1 cellular context compared by ENCODE assay signal in the genomic region with DNA sequence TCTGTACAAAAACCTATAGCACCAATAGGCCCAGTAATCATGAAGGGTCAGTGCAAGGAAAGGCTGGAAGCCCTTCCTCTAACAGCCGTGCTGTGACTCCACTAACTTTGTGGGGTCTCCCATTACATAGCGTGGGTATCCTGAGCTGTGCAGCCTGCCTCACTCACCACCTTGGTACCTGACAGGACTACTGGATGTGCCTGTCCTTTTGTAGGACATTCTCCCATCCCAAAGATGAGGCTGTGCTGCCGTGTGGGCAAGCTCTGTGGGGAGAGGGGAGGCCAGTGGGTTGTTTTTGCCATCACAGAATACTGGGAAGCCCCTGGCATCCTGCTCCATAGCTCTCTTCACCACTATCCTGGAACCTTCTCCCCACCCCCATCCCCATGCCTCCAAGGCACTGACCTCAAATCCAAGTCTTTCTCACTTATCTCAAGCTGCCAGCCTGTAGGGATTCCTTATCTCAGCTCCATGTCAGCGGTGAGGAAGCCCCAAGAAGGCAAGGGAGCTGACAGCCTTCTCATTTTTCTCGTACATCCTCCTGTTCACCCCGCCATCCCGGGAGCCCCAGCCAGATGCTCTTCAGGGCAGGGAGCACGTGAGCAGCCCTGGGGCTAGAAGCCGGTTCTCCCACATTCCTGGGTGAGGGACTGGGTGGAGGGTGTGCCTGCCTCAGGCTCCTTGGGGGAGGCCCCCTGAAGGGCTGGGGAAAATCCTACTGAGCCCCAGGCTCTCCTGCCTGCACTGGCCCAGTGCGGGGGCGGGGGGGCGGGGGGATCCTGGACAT.
TF ChIP-seq lines count a peak whose summit lies in the region.

No MANE protein-coding gene starts in this region.

TF ChIP-seq in K562, 482 proteins besides CTCF, POLR2A, EP300 and RAD21 (continued from another document and continues in another):
- TF ChIP-seq, protein P1, sequence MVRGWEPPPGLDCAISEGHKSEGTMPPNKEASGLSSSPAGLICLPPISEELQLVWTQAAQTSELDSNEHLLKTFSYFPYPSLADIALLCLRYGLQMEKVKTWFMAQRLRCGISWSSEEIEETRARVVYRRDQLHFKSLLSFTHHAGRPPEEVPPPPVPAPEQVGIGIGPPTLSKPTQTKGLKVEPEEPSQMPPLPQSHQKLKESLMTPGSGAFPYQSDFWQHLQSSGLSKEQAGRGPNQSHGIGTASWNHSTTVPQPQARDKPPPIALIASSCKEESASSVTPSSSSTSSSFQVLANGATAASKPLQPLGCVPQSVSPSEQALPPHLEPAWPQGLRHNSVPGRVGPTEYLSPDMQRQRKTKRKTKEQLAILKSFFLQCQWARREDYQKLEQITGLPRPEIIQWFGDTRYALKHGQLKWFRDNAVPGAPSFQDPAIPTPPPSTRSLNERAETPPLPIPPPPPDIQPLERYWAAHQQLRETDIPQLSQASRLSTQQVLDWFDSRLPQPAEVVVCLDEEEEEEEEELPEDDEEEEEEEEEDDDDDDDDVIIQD (CRISPR knock-in tag; IDR thresholded peaks at IDR 0.05): no peak
- TF ChIP-seq NEUROD1 (IDR thresholded peaks at IDR 0.05; ENCODE audit: borderline replicate concordance, low read depth, low read length, partially characterized antibody) (peak; percentile 30), XRCC4 (IDR thresholded peaks at IDR 0.05; ENCODE audit: extremely low read depth, insufficient read depth, insufficient read length) (no peak), MTA1 (IDR thresholded peaks at IDR 0.05; ENCODE audit: borderline replicate concordance) (peak; percentile 70), ESRRA (IDR thresholded peaks at IDR 0.05; ENCODE audit: borderline replicate concordance, low read depth) (peak; percentile 78; the same call in 1 of the 2 replicates), NCOA1 (IDR thresholded peaks at IDR 0.05; ENCODE audit: low read depth) (peak; percentile 76; the same call in 1 of the 2 replicates), NBN (IDR thresholded peaks at IDR 0.05; ENCODE audit: low read depth) (peak; percentile 58; the same call in 1 of the 2 replicates), THRAP3 (IDR thresholded peaks at IDR 0.05; ENCODE audit: borderline replicate concordance) (no peak), ATF7 (IDR thresholded peaks at IDR 0.05) (peak; percentile 72), U2AF1 (optimal IDR thresholded peaks at IDR 0.05; ENCODE audit: low read depth, low read length) (no peak), MTF1 (CRISPR knock-in tag; IDR thresholded peaks at IDR 0.05; ENCODE audit: borderline replicate concordance) (no peak), ZNF77 (CRISPR knock-in tag; IDR thresholded peaks at IDR 0.05) (no peak), NFRKB (IDR thresholded peaks at IDR 0.05; ENCODE audit: low read depth) (no peak), SRSF1 (IDR thresholded peaks at IDR 0.05; ENCODE audit: low read depth, low read length) (no peak), MYBL2 (IDR thresholded peaks at IDR 0.05; ENCODE audit: low read depth) (no peak), MYBL2 (CRISPR knock-in tag; IDR thresholded peaks at IDR 0.05; ENCODE audit: borderline replicate concordance) (no peak), CSDE1 (IDR thresholded peaks at IDR 0.05) (no peak), HSF4 (CRISPR knock-in tag; IDR thresholded peaks at IDR 0.05; ENCODE audit: borderline replicate concordance) (no peak), ZNF23 (CRISPR knock-in tag; IDR thresholded peaks at IDR 0.05) (no peak), COPS2 (conservative IDR thresholded peaks at IDR 0.05) (no peak), RBM15 (IDR thresholded peaks at IDR 0.05; ENCODE audit: insufficient read depth, low read length) (no peak), TEAD2 (tag; IDR thresholded peaks at IDR 0.05) (no peak), ZBTB8A (IDR thresholded peaks at IDR 0.05; ENCODE audit: partially characterized antibody) (no peak), NONO (IDR thresholded peaks at IDR 0.05; ENCODE audit: low read depth in 2 of 2, low read length in 1 of 2) (peak in 1 of 2 experiments; percentile 70; a peak in 1 of 4 replicates), TBP (optimal IDR thresholded peaks at IDR 0.05; ENCODE audit: low read depth, low read length) (no peak), TCF3 (CRISPR knock-in tag; IDR thresholded peaks at IDR 0.05) (peak; percentile 95), NR2F6 (CRISPR knock-in tag; IDR thresholded peaks at IDR 0.05) (no peak), ZNF408 (CRISPR knock-in tag; IDR thresholded peaks at IDR 0.05; ENCODE audit: low read depth) (no peak), KLF6 (CRISPR knock-in tag; IDR thresholded peaks at IDR 0.05; ENCODE audit: borderline replicate concordance) (peak; percentile 60; the same call in 1 of the 2 replicates), PTTG1 (tag; IDR thresholded peaks at IDR 0.05; ENCODE audit: low read depth) (no peak), SMARCC2 (IDR thresholded peaks at IDR 0.05; ENCODE audit: low read depth) (peak; percentile 74; the same call in 1 of the 2 replicates)
- TF ChIP-seq, protein P2, sequence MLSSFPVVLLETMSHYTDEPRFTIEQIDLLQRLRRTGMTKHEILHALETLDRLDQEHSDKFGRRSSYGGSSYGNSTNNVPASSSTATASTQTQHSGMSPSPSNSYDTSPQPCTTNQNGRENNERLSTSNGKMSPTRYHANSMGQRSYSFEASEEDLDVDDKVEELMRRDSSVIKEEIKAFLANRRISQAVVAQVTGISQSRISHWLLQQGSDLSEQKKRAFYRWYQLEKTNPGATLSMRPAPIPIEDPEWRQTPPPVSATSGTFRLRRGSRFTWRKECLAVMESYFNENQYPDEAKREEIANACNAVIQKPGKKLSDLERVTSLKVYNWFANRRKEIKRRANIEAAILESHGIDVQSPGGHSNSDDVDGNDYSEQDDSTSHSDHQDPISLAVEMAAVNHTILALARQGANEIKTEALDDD (IDR thresholded peaks at IDR 0.05): no peak
- TF ChIP-seq, protein P3, sequence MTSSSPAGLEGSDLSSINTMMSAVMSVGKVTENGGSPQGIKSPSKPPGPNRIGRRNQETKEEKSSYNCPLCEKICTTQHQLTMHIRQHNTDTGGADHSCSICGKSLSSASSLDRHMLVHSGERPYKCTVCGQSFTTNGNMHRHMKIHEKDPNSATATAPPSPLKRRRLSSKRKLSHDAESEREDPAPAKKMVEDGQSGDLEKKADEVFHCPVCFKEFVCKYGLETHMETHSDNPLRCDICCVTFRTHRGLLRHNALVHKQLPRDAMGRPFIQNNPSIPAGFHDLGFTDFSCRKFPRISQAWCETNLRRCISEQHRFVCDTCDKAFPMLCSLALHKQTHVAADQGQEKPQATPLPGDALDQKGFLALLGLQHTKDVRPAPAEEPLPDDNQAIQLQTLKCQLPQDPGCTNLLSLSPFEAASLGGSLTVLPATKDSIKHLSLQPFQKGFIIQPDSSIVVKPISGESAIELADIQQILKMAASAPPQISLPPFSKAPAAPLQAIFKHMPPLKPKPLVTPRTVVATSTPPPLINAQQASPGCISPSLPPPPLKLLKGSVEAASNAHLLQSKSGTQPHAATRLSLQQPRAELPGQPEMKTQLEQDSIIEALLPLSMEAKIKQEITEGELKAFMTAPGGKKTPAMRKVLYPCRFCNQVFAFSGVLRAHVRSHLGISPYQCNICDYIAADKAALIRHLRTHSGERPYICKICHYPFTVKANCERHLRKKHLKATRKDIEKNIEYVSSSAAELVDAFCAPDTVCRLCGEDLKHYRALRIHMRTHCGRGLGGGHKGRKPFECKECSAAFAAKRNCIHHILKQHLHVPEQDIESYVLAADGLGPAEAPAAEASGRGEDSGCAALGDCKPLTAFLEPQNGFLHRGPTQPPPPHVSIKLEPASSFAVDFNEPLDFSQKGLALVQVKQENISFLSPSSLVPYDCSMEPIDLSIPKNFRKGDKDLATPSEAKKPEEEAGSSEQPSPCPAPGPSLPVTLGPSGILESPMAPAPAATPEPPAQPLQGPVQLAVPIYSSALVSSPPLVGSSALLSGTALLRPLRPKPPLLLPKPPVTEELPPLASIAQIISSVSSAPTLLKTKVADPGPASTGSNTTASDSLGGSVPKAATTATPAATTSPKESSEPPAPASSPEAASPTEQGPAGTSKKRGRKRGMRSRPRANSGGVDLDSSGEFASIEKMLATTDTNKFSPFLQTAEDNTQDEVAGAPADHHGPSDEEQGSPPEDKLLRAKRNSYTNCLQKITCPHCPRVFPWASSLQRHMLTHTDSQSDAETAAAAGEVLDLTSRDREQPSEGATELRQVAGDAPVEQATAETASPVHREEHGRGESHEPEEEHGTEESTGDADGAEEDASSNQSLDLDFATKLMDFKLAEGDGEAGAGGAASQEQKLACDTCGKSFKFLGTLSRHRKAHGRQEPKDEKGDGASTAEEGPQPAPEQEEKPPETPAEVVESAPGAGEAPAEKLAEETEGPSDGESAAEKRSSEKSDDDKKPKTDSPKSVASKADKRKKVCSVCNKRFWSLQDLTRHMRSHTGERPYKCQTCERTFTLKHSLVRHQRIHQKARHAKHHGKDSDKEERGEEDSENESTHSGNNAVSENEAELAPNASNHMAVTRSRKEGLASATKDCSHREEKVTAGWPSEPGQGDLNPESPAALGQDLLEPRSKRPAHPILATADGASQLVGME (CRISPR knock-in tag; IDR thresholded peaks at IDR 0.05): peak; percentile 80; the same call in 1 of the 2 replicates
- TF ChIP-seq, protein P4, sequence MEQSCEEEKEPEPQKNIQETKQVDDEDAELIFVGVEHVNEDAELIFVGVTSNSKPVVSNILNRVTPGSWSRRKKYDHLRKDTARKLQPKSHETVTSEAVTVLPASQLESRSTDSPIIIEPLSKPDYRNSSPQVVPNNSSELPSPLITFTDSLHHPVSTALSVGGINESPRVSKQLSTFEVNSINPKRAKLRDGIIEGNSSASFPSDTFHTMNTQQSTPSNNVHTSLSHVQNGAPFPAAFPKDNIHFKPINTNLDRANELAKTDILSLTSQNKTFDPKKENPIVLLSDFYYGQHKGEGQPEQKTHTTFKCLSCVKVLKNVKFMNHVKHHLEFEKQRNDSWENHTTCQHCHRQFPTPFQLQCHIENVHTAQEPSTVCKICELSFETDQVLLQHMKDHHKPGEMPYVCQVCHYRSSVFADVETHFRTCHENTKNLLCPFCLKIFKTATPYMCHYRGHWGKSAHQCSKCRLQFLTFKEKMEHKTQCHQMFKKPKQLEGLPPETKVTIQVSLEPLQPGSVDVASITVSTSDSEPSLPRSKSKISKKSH (CRISPR knock-in tag; IDR thresholded peaks at IDR 0.05): no peak
- TF ChIP-seq, protein P5, sequence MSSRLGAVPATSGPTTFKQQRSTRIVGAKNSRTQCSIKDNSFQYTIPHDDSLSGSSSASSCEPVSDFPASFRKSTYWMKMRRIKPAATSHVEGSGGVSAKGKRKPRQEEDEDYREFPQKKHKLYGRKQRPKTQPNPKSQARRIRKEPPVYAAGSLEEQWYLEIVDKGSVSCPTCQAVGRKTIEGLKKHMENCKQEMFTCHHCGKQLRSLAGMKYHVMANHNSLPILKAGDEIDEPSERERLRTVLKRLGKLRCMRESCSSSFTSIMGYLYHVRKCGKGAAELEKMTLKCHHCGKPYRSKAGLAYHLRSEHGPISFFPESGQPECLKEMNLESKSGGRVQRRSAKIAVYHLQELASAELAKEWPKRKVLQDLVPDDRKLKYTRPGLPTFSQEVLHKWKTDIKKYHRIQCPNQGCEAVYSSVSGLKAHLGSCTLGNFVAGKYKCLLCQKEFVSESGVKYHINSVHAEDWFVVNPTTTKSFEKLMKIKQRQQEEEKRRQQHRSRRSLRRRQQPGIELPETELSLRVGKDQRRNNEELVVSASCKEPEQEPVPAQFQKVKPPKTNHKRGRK (tag; IDR thresholded peaks at IDR 0.05): no peak
- TF ChIP-seq, protein P6, sequence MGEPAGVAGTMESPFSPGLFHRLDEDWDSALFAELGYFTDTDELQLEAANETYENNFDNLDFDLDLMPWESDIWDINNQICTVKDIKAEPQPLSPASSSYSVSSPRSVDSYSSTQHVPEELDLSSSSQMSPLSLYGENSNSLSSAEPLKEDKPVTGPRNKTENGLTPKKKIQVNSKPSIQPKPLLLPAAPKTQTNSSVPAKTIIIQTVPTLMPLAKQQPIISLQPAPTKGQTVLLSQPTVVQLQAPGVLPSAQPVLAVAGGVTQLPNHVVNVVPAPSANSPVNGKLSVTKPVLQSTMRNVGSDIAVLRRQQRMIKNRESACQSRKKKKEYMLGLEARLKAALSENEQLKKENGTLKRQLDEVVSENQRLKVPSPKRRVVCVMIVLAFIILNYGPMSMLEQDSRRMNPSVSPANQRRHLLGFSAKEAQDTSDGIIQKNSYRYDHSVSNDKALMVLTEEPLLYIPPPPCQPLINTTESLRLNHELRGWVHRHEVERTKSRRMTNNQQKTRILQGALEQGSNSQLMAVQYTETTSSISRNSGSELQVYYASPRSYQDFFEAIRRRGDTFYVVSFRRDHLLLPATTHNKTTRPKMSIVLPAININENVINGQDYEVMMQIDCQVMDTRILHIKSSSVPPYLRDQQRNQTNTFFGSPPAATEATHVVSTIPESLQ (CRISPR knock-in tag; IDR thresholded peaks at IDR 0.05): no peak
- TF ChIP-seq, protein P7, sequence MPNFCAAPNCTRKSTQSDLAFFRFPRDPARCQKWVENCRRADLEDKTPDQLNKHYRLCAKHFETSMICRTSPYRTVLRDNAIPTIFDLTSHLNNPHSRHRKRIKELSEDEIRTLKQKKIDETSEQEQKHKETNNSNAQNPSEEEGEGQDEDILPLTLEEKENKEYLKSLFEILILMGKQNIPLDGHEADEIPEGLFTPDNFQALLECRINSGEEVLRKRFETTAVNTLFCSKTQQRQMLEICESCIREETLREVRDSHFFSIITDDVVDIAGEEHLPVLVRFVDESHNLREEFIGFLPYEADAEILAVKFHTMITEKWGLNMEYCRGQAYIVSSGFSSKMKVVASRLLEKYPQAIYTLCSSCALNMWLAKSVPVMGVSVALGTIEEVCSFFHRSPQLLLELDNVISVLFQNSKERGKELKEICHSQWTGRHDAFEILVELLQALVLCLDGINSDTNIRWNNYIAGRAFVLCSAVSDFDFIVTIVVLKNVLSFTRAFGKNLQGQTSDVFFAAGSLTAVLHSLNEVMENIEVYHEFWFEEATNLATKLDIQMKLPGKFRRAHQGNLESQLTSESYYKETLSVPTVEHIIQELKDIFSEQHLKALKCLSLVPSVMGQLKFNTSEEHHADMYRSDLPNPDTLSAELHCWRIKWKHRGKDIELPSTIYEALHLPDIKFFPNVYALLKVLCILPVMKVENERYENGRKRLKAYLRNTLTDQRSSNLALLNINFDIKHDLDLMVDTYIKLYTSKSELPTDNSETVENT (CRISPR knock-in tag; IDR thresholded peaks at IDR 0.05): no peak
- TF ChIP-seq, protein P8, sequence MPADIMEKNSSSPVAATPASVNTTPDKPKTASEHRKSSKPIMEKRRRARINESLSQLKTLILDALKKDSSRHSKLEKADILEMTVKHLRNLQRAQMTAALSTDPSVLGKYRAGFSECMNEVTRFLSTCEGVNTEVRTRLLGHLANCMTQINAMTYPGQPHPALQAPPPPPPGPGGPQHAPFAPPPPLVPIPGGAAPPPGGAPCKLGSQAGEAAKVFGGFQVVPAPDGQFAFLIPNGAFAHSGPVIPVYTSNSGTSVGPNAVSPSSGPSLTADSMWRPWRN (IDR thresholded peaks at IDR 0.05; ENCODE audit: low read depth): peak; percentile 70
- TF ChIP-seq, protein P9, sequence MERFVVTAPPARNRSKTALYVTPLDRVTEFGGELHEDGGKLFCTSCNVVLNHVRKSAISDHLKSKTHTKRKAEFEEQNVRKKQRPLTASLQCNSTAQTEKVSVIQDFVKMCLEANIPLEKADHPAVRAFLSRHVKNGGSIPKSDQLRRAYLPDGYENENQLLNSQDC (CRISPR knock-in tag; IDR thresholded peaks at IDR 0.05): no peak
- TF ChIP-seq, protein P10, sequence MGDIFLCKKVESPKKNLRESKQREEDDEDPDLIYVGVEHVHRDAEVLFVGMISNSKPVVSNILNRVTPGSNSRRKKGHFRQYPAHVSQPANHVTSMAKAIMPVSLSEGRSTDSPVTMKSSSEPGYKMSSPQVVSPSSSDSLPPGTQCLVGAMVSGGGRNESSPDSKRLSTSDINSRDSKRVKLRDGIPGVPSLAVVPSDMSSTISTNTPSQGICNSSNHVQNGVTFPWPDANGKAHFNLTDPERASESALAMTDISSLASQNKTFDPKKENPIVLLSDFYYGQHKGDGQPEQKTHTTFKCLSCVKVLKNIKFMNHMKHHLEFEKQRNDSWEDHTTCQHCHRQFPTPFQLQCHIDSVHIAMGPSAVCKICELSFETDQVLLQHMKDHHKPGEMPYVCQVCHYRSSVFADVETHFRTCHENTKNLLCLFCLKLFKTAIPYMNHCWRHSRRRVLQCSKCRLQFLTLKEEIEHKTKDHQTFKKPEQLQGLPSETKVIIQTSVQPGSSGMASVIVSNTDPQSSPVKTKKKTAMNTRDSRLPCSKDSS (IDR thresholded peaks at IDR 0.05; ENCODE audit: low read depth, partially characterized antibody): no peak
